Comparison of ENCODE assay signal across 30 cellular contexts in genomic region chr2:144130551-144130950, GRCh38.
"Had no signal": no experiment of that assay in that cellular context is flagged by ENCODE, and none has a peak within 500 bp of the region (broad histone marks: within the 10 kb centered on the region; RNA-seq: fewer than 3 reads in every experiment).

No MANE protein-coding gene starts in this region.

- FAIRE-seq: endometrium, endothelial cell of umbilical vein had no signal

- DNase-seq: activated CD4-positive, alpha-beta memory T cell treated with anti-CD3 and anti-CD28 coated beads, Interleukin-2, amount 10 ng/mL, durations not matched to agents 7 days and 5 days; activated CD4-positive, alpha-beta T cell treated with anti-CD3 and anti-CD28 coated beads for 36 hours; activated CD4-positive, alpha-beta T cell treated with anti-CD3 and anti-CD28 coated beads, Interleukin-2, amount 10 ng/mL, durations not matched to agents 24 days and 14 days; activated CD4-positive, CD25-positive, alpha-beta regulatory T cell; activated CD4-positive, CD25-positive, alpha-beta regulatory T cell treated with anti-CD3 and anti-CD28 coated beads, Interleukin-2, amount 50 U/mL, for 72 hours; activated CD8-positive, alpha-beta memory T cell treated with anti-CD3 and anti-CD28 coated beads, Interleukin-2, amount 50 U/mL, for 48 hours; activated effector memory CD4-positive, alpha-beta T cell treated with Interleukin-2 at 50 U/mL for 16 hours; activated gamma-delta T cell treated with Interleukin-2 at 50 U/mL for 16 hours; activated naive CD4-positive, alpha-beta T cell treated with anti-CD3 and anti-CD28 coated beads, Interleukin-2, amount 50 U/mL, for 16 hours; activated naive CD4-positive, alpha-beta T cell treated with Interleukin-2 at 50 U/mL for 16 hours; activated T-cell treated with anti-CD3 and anti-CD28 coated beads for 4 hours; activated T-cell treated with anti-CD3 and anti-CD28 coated beads, Interleukin-2, amount 50 U/mL, for 24 hours; activated T-cell treated with anti-CD3 and anti-CD28 coated beads, Interleukin-2, amount 50 U/mL, for 72 hours; central memory CD4-positive, alpha-beta T cell; cerebellar nuclear complex; colonic mucosa; effector CD8-positive, alpha-beta T cell; gastrocnemius medialis; glutamatergic neuron; heart left ventricle had no signal

- ATAC-seq: activated CD4-positive, alpha-beta T cell treated with anti-CD3 and anti-CD28 coated beads for 36 hours; esophagus mucosa; gastrocnemius medialis; heart left ventricle had no signal

- H3K36me3 ChIP-seq: ascending aorta, breast epithelium, cardiac muscle cell, colonic mucosa, gastrocnemius medialis, heart left ventricle had no signal

- H3K9me3 Mint-ChIP-seq: activated CD4-positive, alpha-beta memory T cell treated with anti-CD3 and anti-CD28 coated beads, Interleukin-2, amount 10 ng/mL, durations not matched to agents 7 days and 5 days; activated CD4-positive, alpha-beta T cell treated with anti-CD3 and anti-CD28 coated beads, Interleukin-2, amount 10 ng/mL, durations not matched to agents 24 days and 14 days; activated T-cell treated with anti-CD3 and anti-CD28 coated beads, Interleukin-2, amount 50 U/mL, for 72 hours; brain had no signal

- H3K4me1 ChIP-seq: ascending aorta, breast epithelium, colonic mucosa, foreskin keratinocyte, gastrocnemius medialis had no signal

- H3K4me3 Mint-ChIP-seq: activated CD4-positive, alpha-beta memory T cell treated with anti-CD3 and anti-CD28 coated beads, Interleukin-2, amount 10 ng/mL, durations not matched to agents 7 days and 5 days; activated CD4-positive, alpha-beta T cell treated with anti-CD3 and anti-CD28 coated beads for 36 hours; activated CD4-positive, alpha-beta T cell treated with anti-CD3 and anti-CD28 coated beads, Interleukin-2, amount 10 ng/mL, durations not matched to agents 24 days and 14 days; activated naive CD8-positive, alpha-beta T cell; activated T-cell treated with anti-CD3 and anti-CD28 coated beads, Interleukin-2, amount 50 U/mL, for 24 hours; brain had no signal

- H3K4me3 ChIP-seq: ascending aorta, breast epithelium, cardiac muscle cell, colonic mucosa, gastrocnemius medialis, heart left ventricle had no signal

- H3K27ac ChIP-seq: ascending aorta, breast epithelium, cardiac muscle cell, colonic mucosa, epithelial cell of prostate, foreskin keratinocyte, gastrocnemius medialis, heart left ventricle had no signal

- H3K4me1 Mint-ChIP-seq: brain had no signal

- H3K27ac Mint-ChIP-seq: activated CD4-positive, alpha-beta memory T cell treated with anti-CD3 and anti-CD28 coated beads, Interleukin-2, amount 10 ng/mL, durations not matched to agents 7 days and 5 days; activated CD4-positive, alpha-beta T cell treated with anti-CD3 and anti-CD28 coated beads for 36 hours; activated CD4-positive, alpha-beta T cell treated with anti-CD3 and anti-CD28 coated beads, Interleukin-2, amount 10 ng/mL, durations not matched to agents 24 days and 14 days; activated naive CD8-positive, alpha-beta T cell; activated T-cell treated with anti-CD3 and anti-CD28 coated beads, Interleukin-2, amount 50 U/mL, for 24 hours; brain had no signal

- H3K9me3 ChIP-seq: ascending aorta, breast epithelium, colonic mucosa, gastrocnemius medialis, heart left ventricle had no signal

- H3K27me3 ChIP-seq: ascending aorta, breast epithelium, cardiac muscle cell, colonic mucosa, foreskin keratinocyte, gastrocnemius medialis, heart left ventricle had no signal

- H3K27me3 Mint-ChIP-seq: activated CD4-positive, alpha-beta memory T cell treated with anti-CD3 and anti-CD28 coated beads, Interleukin-2, amount 10 ng/mL, durations not matched to agents 7 days and 5 days; activated CD4-positive, alpha-beta T cell treated with anti-CD3 and anti-CD28 coated beads for 36 hours; activated CD4-positive, alpha-beta T cell treated with anti-CD3 and anti-CD28 coated beads, Interleukin-2, amount 10 ng/mL, durations not matched to agents 24 days and 14 days; activated naive CD8-positive, alpha-beta T cell; activated T-cell treated with anti-CD3 and anti-CD28 coated beads, Interleukin-2, amount 50 U/mL, for 24 hours; brain had no signal
